6 cellular contexts compared by ENCODE assay signal in genomic region chr17:53166736-53167135, GRCh38.
"Had no signal": no experiment of that assay in that cellular context is flagged by ENCODE, and none has a peak within 500 bp of the region (broad histone marks: within the 10 kb centered on the region; RNA-seq: fewer than 3 reads in every experiment).

No MANE protein-coding gene starts in this region.

- DNase-seq: GM23248, GOT3, H7, H9, HCEC 1CT, HFFc6 had no signal
